In genomic region chr10:92822964-92823363, GRCh38 we compare ENCODE assay signal across 9 cellular contexts. TPM values are rescaled to one million over a fixed set of nuclear protein-coding genes. Genes with fewer than 3 reads are reported as not detected.
A peak's percentile ranks its signal among the peaks of the same experiment; 100 is the strongest.
DNase-seq lines count a peak whose midpoint lies in the region; ATAC-seq and TF ChIP-seq lines count a peak whose summit lies in the region.
"Had no signal": no experiment of that assay in that cellular context is flagged by ENCODE, and none has a peak within 500 bp of the region (broad histone marks: within the 10 kb centered on the region; RNA-seq: fewer than 3 reads in every experiment).

No MANE protein-coding gene starts in this region.

- H3K27me3 Mint-ChIP-seq in activated B cell treated with CpG ODN at 0.5 μM for 24 hours (no peaks in the 10 kb centered on the region), WTC11 (ENCODE audit: low read depth) (no peaks in the 10 kb centered on the region)

- H3K4me1 ChIP-seq in ACC112 (ENCODE audit: control insufficient read depth, insufficient read depth, low read length, unreplicated experiment) (peaks cover 24% of the 10 kb centered on the region), HCT116 (ENCODE audit: control insufficient read depth in 1 of 2, insufficient read depth in 2 of 2, low read length in 2 of 2) (peaks cover 0 to 11% of the 10 kb centered on the region in 2 experiments; a peak in 2 of 4 replicates), sigmoid colon (peaks cover 0 to 14% (median 6%) of the 10 kb centered on the region in 4 donors)

- H3K4me1 Mint-ChIP-seq in activated B cell treated with CpG ODN at 0.5 μM for 24 hours (peaks cover 31% of the 10 kb centered on the region), WTC11 (peaks cover 6% of the 10 kb centered on the region)

- H3K36me3 ChIP-seq in ACC112 (ENCODE audit: insufficient read depth, low read length) (no peaks in the 10 kb centered on the region), HCT116 (ENCODE audit: control insufficient read depth in 1 of 2, insufficient read depth in 2 of 2, low read length in 2 of 2) (no peaks in the 10 kb centered on the region), sigmoid colon (no peaks in the 10 kb centered on the region)

- POLR2A ChIA-PET in HCT116 (lab: Charles Lee) = interaction anchor here (1.3 kb wide), 1 partner anchor 12 kb away, joined by 4 read pairs; no protein-coding TSS in a partner anchor
- POLR2A ChIA-PET in activated B cell treated with CpG ODN at 0.5 μM for 24 hours (lab: Charles Lee) = interaction anchor here (0.6 to 2.2 kb wide), 7 partner anchors 16 to 232 kb away, joined by 3 to 16 read pairs (median 4); partner anchors contain the start of gene HHEX
- POLR2A ChIA-PET in WTC11 (lab: Charles Lee) = no interaction called here

- no peak overlapping the region for H3K4me3 ChIP-seq in ACC112 (ENCODE audit: low read depth, low read length)
- H3K4me3 ChIP-seq in HCT116 (replicated peaks in 1 of 2; ENCODE audit: low read depth in 1 of 2, low read length in 2 of 2) = no peak overlapping the region
- no peak overlapping the region for H3K4me3 ChIP-seq in sigmoid colon

- no peaks in the 10 kb centered on the region for H4K20me1 ChIP-seq in HCT116 (ENCODE audit: insufficient read depth)

- H3K9me3 ChIP-seq in HCT116 (ENCODE audit: control insufficient read depth in 1 of 2, insufficient read depth in 1 of 2, low read depth in 1 of 2, low read length in 2 of 2) (no peaks in the 10 kb centered on the region), sigmoid colon (no peaks in the 10 kb centered on the region)

- no peak for TF ChIP-seq POLR2A in HCT116 (IDR thresholded peaks at IDR 0.05; ENCODE audit: borderline replicate concordance, extremely low read depth, insufficient read depth, insufficient read length)
- TF ChIP-seq POLR2A in sigmoid colon (IDR thresholded peaks at IDR 0.05) = no peak

- H3K9me3 Mint-ChIP-seq in activated B cell treated with CpG ODN at 0.5 μM for 24 hours (no peaks in the 10 kb centered on the region), WTC11 (no peaks in the 10 kb centered on the region)

- H3K9ac ChIP-seq in HCT116 (ENCODE audit: low read length) = no peak overlapping the region

- CTCF ChIA-PET in HCT116 (lab: Charles Lee) (interaction anchor here (0.6 to 2.0 kb wide), 8 partner anchors 10 to 58 kb away, joined by 3 to 12 read pairs (median 4); partner anchors contain the start of gene EXOC6), activated B cell treated with CpG ODN at 0.5 μM for 24 hours (lab: Charles Lee) (interaction anchor here (1.0 to 1.6 kb wide), 9 partner anchors 11 to 194 kb away, joined by 3 to 5 read pairs (median 4); partner anchors contain the start of genes EXOC6 and HHEX), WTC11 (lab: Charles Lee) (interaction anchor here (0.6 to 1.9 kb wide), 5 partner anchors 14 to 134 kb away, joined by 3 to 8 read pairs (median 5); no protein-coding TSS in a partner anchor)

- H3K27me3 ChIP-seq in ACC112 (ENCODE audit: insufficient read depth, low read length) (no peaks in the 10 kb centered on the region), HCT116 (ENCODE audit: insufficient read depth, low read length) (no peaks in the 10 kb centered on the region), sigmoid colon (no peaks in the 10 kb centered on the region)

- no peak overlapping the region for H3K4me2 ChIP-seq in HCT116 (ENCODE audit: low read length)

- TF ChIP-seq RAD21 in HCT116 (IDR thresholded peaks at IDR 0.05; ENCODE audit: low read depth) = peak; percentile 70

- no peaks in the 10 kb centered on the region for H3K36me3 Mint-ChIP-seq in activated B cell treated with CpG ODN at 0.5 μM for 24 hours (ENCODE audit: low read depth)
- no peaks in the 10 kb centered on the region for H3K36me3 Mint-ChIP-seq in WTC11

- H3K79me2 ChIP-seq in ACC112 (ENCODE audit: control insufficient read depth, insufficient read depth, low read length, unreplicated experiment) (no peaks in the 10 kb centered on the region), HCT116 (ENCODE audit: insufficient read depth, low read length) (no peaks in the 10 kb centered on the region)

- no peaks in the 10 kb centered on the region for H3K9me2 ChIP-seq in HCT116 (ENCODE audit: insufficient read depth)

- peak; percentile 36 to 49 (median 40); a peak in 5 of 6 replicates for TF ChIP-seq CTCF in HCT116 (IDR thresholded peaks at IDR 0.05 in 2 of 3, conservative IDR thresholded peaks at IDR 0.05 in 1 of 3; ENCODE audit: borderline replicate concordance in 1 of 3, insufficient read depth in 1 of 3, low read depth in 2 of 3, low read length in 2 of 3)
- no peak for TF ChIP-seq CTCF in activated B cell treated with CpG ODN at 0.5 μM for 24 hours (IDR thresholded peaks at IDR 0.05)
- no peak for TF ChIP-seq CTCF in sigmoid colon (IDR thresholded peaks at IDR 0.05)
- TF ChIP-seq CTCF in WTC11 (IDR thresholded peaks at IDR 0.05) = no peak

- H3K27ac Mint-ChIP-seq in activated B cell treated with CpG ODN at 0.5 μM for 24 hours = no peak overlapping the region
- no peak overlapping the region for H3K27ac Mint-ChIP-seq in WTC11

- RAD21 ChIA-PET in HCT116 (lab: Charles Lee; ENCODE audit: low non-redundant PET in 1 of 2, low total read pairs in 2 of 2, uncharacterized antibody in 2 of 2, unreplicated experiment in 2 of 2) = no interaction called here

- no peak overlapping the region for H3K4me3 Mint-ChIP-seq in activated B cell treated with CpG ODN at 0.5 μM for 24 hours
- H3K4me3 Mint-ChIP-seq in WTC11 = no peak overlapping the region

- DNase-seq in HCT116 (ENCODE audit: low read depth, low spot score) (peak; percentile 41), activated B cell treated with CpG ODN at 0.5 μM for 24 hours (no peak), left kidney (ENCODE audit: low read depth, low spot score) (peak; percentile 15), sigmoid colon (no peak), WTC11 (ENCODE audit: low spot score) (no peak)
- no peak for DNase-seq in activated CD4-positive, CD25-positive, alpha-beta regulatory T cell (lab: John Stamatoyannopoulos, UW)
- DNase-seq: NCI-H2171 had no signal

- H2AFZ ChIP-seq in ACC112 (ENCODE audit: low read length, unreplicated experiment) (no peak overlapping the region), HCT116 (ENCODE audit: low read depth, low read length, poor library complexity, severe bottlenecking) (peak overlapping the region; percentile 19)

- intact Hi-C loops in HCT116 (cut with micrococcal nuclease) (loop anchor here (2.0 kb wide), 1 partner anchor 58 kb away; no protein-coding TSS in a partner anchor), activated B cell treated with CpG ODN at 0.5 μM for 24 hours (cut with micrococcal nuclease) (loop anchor here (1.0 kb wide), 1 partner anchor 57 kb away; no protein-coding TSS in a partner anchor), sigmoid colon (cut with DNase I) (loop anchor here (5.0 kb wide), 1 partner anchor 61 kb away; no protein-coding TSS in a partner anchor)

- no TSS peak for BruUV-seq in HCT116 (replicated peaks; lab: Mats Ljungman, UMichigan)

- 49 to 60% methylated on average over 9 of the region's 9 CpGs for WGBS in sigmoid colon, 2 donors

- TF ChIP-seq EP300 in sigmoid colon (IDR thresholded peaks at IDR 0.05) = no peak

- H3K27ac ChIP-seq in ACC112 (ENCODE audit: low read depth, low read length) (peak overlapping the region; percentile 90), HCT116 (ENCODE audit: low read depth, low read length) (no peak overlapping the region), sigmoid colon (peak overlapping the region in 2 of 4 donors; percentile 44 to 68)

- ATAC-seq in HCT116 = peak; percentile 91
- peak; percentile 58 for ATAC-seq in activated B cell treated with CpG ODN at 0.5 μM for 24 hours (ENCODE audit: low read depth)
- no peak for ATAC-seq in WTC11
- no peak for ATAC-seq in HG02870 (IDR thresholded peaks at IDR 0.05; ENCODE audit: unreplicated experiment)

TF ChIP-seq in HCT116, 20 proteins besides CTCF, POLR2A, EP300 and RAD21 (continues in another document):
- TF ChIP-seq ZBTB33 (IDR thresholded peaks at IDR 0.05; ENCODE audit: extremely low read depth, insufficient replicate concordance, low read length) = no peak
- no peak for TF ChIP-seq EZH2phosphoT487 (IDR thresholded peaks at IDR 0.05; ENCODE audit: borderline replicate concordance)
- TF ChIP-seq ZFX (IDR thresholded peaks at IDR 0.05) = no peak

TF ChIP-seq in WTC11, 78 proteins besides CTCF, POLR2A, EP300 and RAD21:
- no peak for TF ChIP-seq RELA (CRISPR knock-in tag; IDR thresholded peaks at IDR 0.05; ENCODE audit: borderline replicate concordance)
- TF ChIP-seq PRDM15 (CRISPR knock-in tag; IDR thresholded peaks at IDR 0.05) = no peak

RNA-seq across cellular contexts. Expression of gene EXOC6, which starts 25.4 kb away (rescaled TPM):
- total RNA-seq in HCT116 (2021; ENCODE audit: unreplicated experiment) (12.9 TPM), activated B cell treated with CpG ODN at 0.5 μM for 24 hours (15.3 and 17.3 TPM in 2 replicates), sigmoid colon (10 to 100 TPM; 16.6 to 20.2 (median 18.9) TPM), WTC11 (2021) (4.4 to 5.0 TPM (median 4.5 TPM) in 3 replicates)
- polyA plus RNA-seq in HCT116 (2012) = 10.0 and 12.4 TPM in 2 replicates
- 10 to 100 TPM in 1 of 3 donors, 1 to 10 TPM in 2; 6.6 to 10.9 (median 9.1) TPM for polyA plus RNA-seq in sigmoid colon

Comparison
In these comparisons a context has a peak if more than half of its experiments do, and no peak if none do; other contexts are left out.
1. ATAC-seq: peak in HCT116 (single experiment) and activated B cell treated with CpG ODN at 0.5 μM for 24 hours (single experiment); none in WTC11 (single experiment) and HG02870 (single experiment).
2. DNase-seq: peak in HCT116 (single experiment) and left kidney (single experiment); none in activated B cell treated with CpG ODN at 0.5 μM for 24 hours (single experiment), sigmoid colon (single experiment), WTC11 (single experiment) and activated CD4-positive, CD25-positive, alpha-beta regulatory T cell (0 of 4).
3. CTCF ChIP-seq: peak in HCT116 (3 of 3); none in activated B cell treated with CpG ODN at 0.5 μM for 24 hours (single experiment), sigmoid colon (0 of 4) and WTC11 (single experiment).